32 cellular contexts compared by ENCODE assay signal in genomic region chr5:138898336-138898735, GRCh38. TPM values are rescaled to one million over a fixed set of nuclear protein-coding genes. Genes with fewer than 3 reads are reported as not detected.
"Had no signal": no experiment of that assay in that cellular context is flagged by ENCODE, and none has a peak within 500 bp of the region (broad histone marks: within the 10 kb centered on the region; RNA-seq: fewer than 3 reads in every experiment).

No MANE protein-coding gene starts in this region.

- H3K36me3 Mint-ChIP-seq: activated naive CD4-positive, alpha-beta T cell treated with anti-CD3 and anti-CD28 coated beads, Interleukin-2, amount 50 U/mL, for 24 hours had no signal

- H3K9me3 Mint-ChIP-seq: activated CD4-positive, alpha-beta memory T cell treated with anti-CD3 and anti-CD28 coated beads, Interleukin-2, amount 10 ng/mL, durations not matched to agents 7 days and 5 days; activated CD4-positive, alpha-beta T cell treated with anti-CD3 and anti-CD28 coated beads, Interleukin-2, amount 10 ng/mL, durations not matched to agents 7 days and 5 days; activated naive CD4-positive, alpha-beta T cell treated with anti-CD3 and anti-CD28 coated beads for 36 hours; activated naive CD4-positive, alpha-beta T cell treated with anti-CD3 and anti-CD28 coated beads, Interleukin-2, amount 50 U/mL, for 24 hours; activated T-cell treated with anti-CD3 and anti-CD28 coated beads, Interleukin-2, amount 50 U/mL, for 4 hours; dendritic cell treated with granulocyte-macrophage colony-stimulating factor and Interleukin-4, amounts not matched to agents 40 ng/mL and 50 ng/mL, for 4 days; WTC11 had no signal

- H3K4me3 Mint-ChIP-seq: activated CD4-positive, alpha-beta memory T cell treated with anti-CD3 and anti-CD28 coated beads, Interleukin-2, amount 10 ng/mL, durations not matched to agents 7 days and 5 days; activated CD4-positive, alpha-beta T cell treated with anti-CD3 and anti-CD28 coated beads, Interleukin-2, amount 10 ng/mL, durations not matched to agents 7 days and 5 days; activated naive CD4-positive, alpha-beta T cell treated with anti-CD3 and anti-CD28 coated beads for 36 hours; activated naive CD4-positive, alpha-beta T cell treated with anti-CD3 and anti-CD28 coated beads, Interleukin-2, amount 50 U/mL, for 24 hours; activated naive CD8-positive, alpha-beta T cell treated with anti-CD3 and anti-CD28 coated beads for 36 hours; activated naive CD8-positive, alpha-beta T cell treated with anti-CD3 and anti-CD28 coated beads, Interleukin-2, amount 50 U/mL, for 24 hours; activated T-cell treated with anti-CD3 and anti-CD28 coated beads, Interleukin-2, amount 50 U/mL, for 4 hours; brain; dendritic cell treated with granulocyte-macrophage colony-stimulating factor and Interleukin-4, amounts not matched to agents 40 ng/mL and 50 ng/mL, for 4 days; WTC11 had no signal

- H3K4me1 ChIP-seq: ascending aorta, breast epithelium had no signal

- H3K36me3 ChIP-seq: adrenal gland, breast epithelium had no signal

- H3K27ac Mint-ChIP-seq: activated CD4-positive, alpha-beta memory T cell treated with anti-CD3 and anti-CD28 coated beads, Interleukin-2, amount 10 ng/mL, durations not matched to agents 7 days and 5 days; activated CD4-positive, alpha-beta T cell treated with anti-CD3 and anti-CD28 coated beads, Interleukin-2, amount 10 ng/mL, durations not matched to agents 7 days and 5 days; activated naive CD4-positive, alpha-beta T cell treated with anti-CD3 and anti-CD28 coated beads for 36 hours; activated naive CD4-positive, alpha-beta T cell treated with anti-CD3 and anti-CD28 coated beads, Interleukin-2, amount 50 U/mL, for 24 hours; activated naive CD8-positive, alpha-beta T cell treated with anti-CD3 and anti-CD28 coated beads for 36 hours; activated naive CD8-positive, alpha-beta T cell treated with anti-CD3 and anti-CD28 coated beads, Interleukin-2, amount 50 U/mL, for 24 hours; activated T-helper 2 cell treated with anti-CD3 and anti-CD28 coated beads, Interferon-gamma antibody, Interleukin-2, Interleukin-4, amounts not matched to agents 10 μg/mL and 5 μg/mL and 100 μg/mL, durations not matched to agents 14 hours and 24 hours and 36 hours; brain; dendritic cell treated with granulocyte-macrophage colony-stimulating factor and Interleukin-4, amounts not matched to agents 40 ng/mL and 50 ng/mL, for 4 days; WTC11 had no signal

- H3K4me3 ChIP-seq: adrenal gland, ascending aorta, breast epithelium, cardiac muscle cell, coronary artery, dorsolateral prefrontal cortex, esophagus squamous epithelium, gastroesophageal sphincter, heart right ventricle had no signal

- H3K27me3 Mint-ChIP-seq: brain; dendritic cell treated with granulocyte-macrophage colony-stimulating factor and Interleukin-4, amounts not matched to agents 40 ng/mL and 50 ng/mL, for 4 days had no signal

- H3K27ac ChIP-seq: adrenal gland, ascending aorta, breast epithelium, cardiac muscle cell, coronary artery, dorsolateral prefrontal cortex, epithelial cell of prostate, esophagus squamous epithelium, gastroesophageal sphincter, VCaP had no signal

- H3K27me3 ChIP-seq: adrenal gland, ascending aorta, breast epithelium, cardiac muscle cell, dorsolateral prefrontal cortex, esophagus squamous epithelium, gastroesophageal sphincter, heart right ventricle had no signal

- H3K9me3 ChIP-seq: adrenal gland, ascending aorta, breast epithelium, esophagus squamous epithelium, gastroesophageal sphincter, heart right ventricle had no signal

- DNase-seq: activated CD4-positive, alpha-beta memory T cell treated with anti-CD3 and anti-CD28 coated beads, Interleukin-2, amount 10 ng/mL, durations not matched to agents 7 days and 5 days; activated CD4-positive, alpha-beta T cell treated with anti-CD3 and anti-CD28 coated beads for 1 hour; activated CD4-positive, alpha-beta T cell treated with anti-CD3 and anti-CD28 coated beads for 4 hours; activated CD4-positive, alpha-beta T cell treated with anti-CD3 and anti-CD28 coated beads, Interleukin-2, amount 10 ng/mL, durations not matched to agents 7 days and 5 days; activated CD4-positive, alpha-beta T cell treated with anti-CD3 and anti-CD28 coated beads, Interleukin-2, amount 50 U/mL, for 4 hours; activated CD8-positive, alpha-beta memory T cell treated with anti-CD3 and anti-CD28 coated beads for 24 hours; activated effector memory CD4-positive, alpha-beta T cell treated with anti-CD3 and anti-CD28 coated beads, Interleukin-2, amount 50 U/mL, for 16 hours; activated naive CD4-positive, alpha-beta T cell treated with anti-CD3 and anti-CD28 coated beads for 36 hours; activated naive CD8-positive, alpha-beta T cell treated with anti-CD3 and anti-CD28 coated beads for 36 hours; activated naive CD8-positive, alpha-beta T cell treated with anti-CD3 and anti-CD28 coated beads, Interleukin-2, amount 50 U/mL, for 24 hours; activated T-cell treated with anti-CD3 and anti-CD28 coated beads, Interleukin-2, amount 50 U/mL, for 4 hours; adrenal gland; central memory CD4-positive, alpha-beta T cell; cerebellar nuclear complex; dorsolateral prefrontal cortex; effector memory CD4-positive, alpha-beta T cell; esophagus squamous epithelium; foreskin melanocyte; heart right ventricle; T-helper 2 cell had no signal

RNA-seq across cellular contexts. Expression of gene LRRTM2, which starts 23.2 kb away (rescaled TPM):
- total RNA-seq: activated CD4-positive, alpha-beta T cell treated with anti-CD3 and anti-CD28 coated beads, Interleukin-2, amount 10 ng/mL, durations not matched to agents 7 days and 5 days; activated naive CD4-positive, alpha-beta T cell treated with anti-CD3 and anti-CD28 coated beads for 36 hours; activated naive CD8-positive, alpha-beta T cell treated with anti-CD3 and anti-CD28 coated beads for 36 hours; ascending aorta; cardiac muscle cell; WTC11 had no signal
